In the genomic region with DNA sequence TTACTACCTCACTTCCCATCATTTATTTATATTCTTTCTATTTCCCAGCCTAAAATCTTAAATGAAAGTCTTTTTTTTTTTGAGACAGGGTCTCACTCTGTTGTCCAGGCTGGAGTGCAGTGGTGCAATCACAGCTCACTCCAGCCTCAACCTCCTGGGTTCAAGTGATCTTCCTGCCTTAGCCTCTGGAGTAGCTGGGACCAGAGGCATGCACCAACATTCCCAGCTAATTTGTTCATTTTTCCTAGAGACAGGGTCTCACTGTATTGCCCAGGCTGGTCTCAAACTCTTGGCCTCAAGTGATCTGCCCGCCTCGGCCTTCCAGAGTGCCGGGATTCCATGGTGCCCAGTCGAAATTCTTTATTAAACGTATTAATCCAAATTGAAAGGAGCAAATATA, we compare ENCODE assay signal across 3 cellular contexts.
A peak's percentile ranks its signal among the peaks of the same experiment; 100 is the strongest.
TF ChIP-seq lines count a peak whose summit lies in the region.

No MANE protein-coding gene starts in this region.

TF ChIP-seq in WTC11, 78 proteins besides CTCF, POLR2A, EP300 and RAD21:
- peak; percentile 98 for TF ChIP-seq ZNF121 (CRISPR knock-in tag; IDR thresholded peaks at IDR 0.05)
TF ChIP-seq in WTC11: peak in this region for 1; not testable (repeated sequence) for 77.

TF ChIP-seq in K562, 482 proteins besides CTCF, POLR2A, EP300 and RAD21:
- TF ChIP-seq ZNF121 (CRISPR knock-in tag; conservative IDR thresholded peaks at IDR 0.05) = 0 out of 2 replicates have a peak, but pooled peaks have one; percentile 12

TF ChIP-seq in HepG2, 621 proteins besides CTCF, POLR2A, EP300 and RAD21:
- 0 out of 2 replicates have a peak, but pooled peaks have one; percentile 33 for TF ChIP-seq ZNF121 (CRISPR knock-in tag; IDR thresholded peaks at IDR 0.05)
